8 cellular contexts compared by ENCODE assay signal in genomic region chr1:221777434-221778072, GRCh38. TPM values are rescaled to one million over a fixed set of nuclear protein-coding genes. Genes with fewer than 3 reads are reported as not detected.
DNase-seq lines count a peak whose midpoint lies in the region; ATAC-seq and TF ChIP-seq lines count a peak whose summit lies in the region.

No MANE protein-coding gene starts in this region.

- no peak for TF ChIP-seq EP300 in gastroesophageal sphincter (IDR thresholded peaks at IDR 0.05)

- H3K36me3 ChIP-seq in BLaER1 (no peaks in the 10 kb centered on the region), upper lobe of right lung (no peaks in the 10 kb centered on the region), gastroesophageal sphincter (no peaks in the 10 kb centered on the region), H7 (replicated peaks; ENCODE audit: control insufficient read depth, insufficient read depth, low read length) (no peaks in the 10 kb centered on the region)

- TF ChIP-seq CTCF in upper lobe of right lung (IDR thresholded peaks at IDR 0.05) (no peak), gastroesophageal sphincter (IDR thresholded peaks at IDR 0.05) (no peak)

- no peaks in the 10 kb centered on the region for H3K9me3 Mint-ChIP-seq in activated CD8-positive, alpha-beta T cell treated with anti-CD3 and anti-CD28 coated beads, Interleukin-2, amount 10 ng/mL, durations not matched to agents 7 days and 5 days (ENCODE audit: insufficient read depth)

- no peak for TF ChIP-seq POLR2A in gastroesophageal sphincter (IDR thresholded peaks at IDR 0.05)

- H3K36me3 Mint-ChIP-seq in activated CD8-positive, alpha-beta T cell treated with anti-CD3 and anti-CD28 coated beads, Interleukin-2, amount 10 ng/mL, durations not matched to agents 7 days and 5 days (ENCODE audit: low read depth), result peaks cover 10% of the 10 kb centered on the region

- DNase-seq in activated CD8-positive, alpha-beta T cell treated with anti-CD3 and anti-CD28 coated beads, Interleukin-2, amount 10 ng/mL, durations not matched to agents 7 days and 5 days, result peak; percentile 77
- DNase-seq in upper lobe of right lung (no peak), DMS53 treated with DMSO at 0.1 percent for 48 hours (lab: John Stamatoyannopoulos, UW; ENCODE audit: unreplicated experiment) (no peak), H7 (no peak)

- intact Hi-C loops in upper lobe of right lung (cut with DNase I), result no loop called here

- POLR2A ChIA-PET in activated CD8-positive, alpha-beta T cell treated with anti-CD3 and anti-CD28 coated beads, Interleukin-2, amount 10 ng/mL, durations not matched to agents 7 days and 5 days (lab: Charles Lee), result interaction anchor here (0.6 to 4.3 kb wide), 7 partner anchors 20 to 935 kb away, joined by 3 to 46 read pairs (median 5); partner anchors contain the start of genes BROX and DUSP10

- WGBS in gastroesophageal sphincter (ENCODE audit: low coverage in 1 of 2), 2 donors, result 87 to 93% methylated on average over 5 to 8 of the region's 8 CpGs

- H3K4me1 Mint-ChIP-seq in activated CD8-positive, alpha-beta T cell treated with anti-CD3 and anti-CD28 coated beads, Interleukin-2, amount 10 ng/mL, durations not matched to agents 7 days and 5 days (ENCODE audit: low read depth), result peaks cover 85% of the 10 kb centered on the region

- peak overlapping the region; percentile 93 for H3K27ac Mint-ChIP-seq in activated CD8-positive, alpha-beta T cell treated with anti-CD3 and anti-CD28 coated beads, Interleukin-2, amount 10 ng/mL, durations not matched to agents 7 days and 5 days

- peak; percentile 64 for ATAC-seq in GM19351 (IDR thresholded peaks at IDR 0.05; ENCODE audit: unreplicated experiment)
- peak; percentile 57 for ATAC-seq in HG03342 (IDR thresholded peaks at IDR 0.05; ENCODE audit: unreplicated experiment)
- ATAC-seq in activated CD8-positive, alpha-beta T cell treated with anti-CD3 and anti-CD28 coated beads, Interleukin-2, amount 10 ng/mL, durations not matched to agents 7 days and 5 days, result peak; percentile 68
- peak; percentile 7 for ATAC-seq in upper lobe of right lung
- ATAC-seq in gastroesophageal sphincter, result no peak

- H3K9me3 ChIP-seq in BLaER1 (no peaks in the 10 kb centered on the region), upper lobe of right lung (no peaks in the 10 kb centered on the region), gastroesophageal sphincter (no peaks in the 10 kb centered on the region)

- H3K4me1 ChIP-seq in BLaER1, result peaks cover 47% of the 10 kb centered on the region
- peaks cover 9% of the 10 kb centered on the region for H3K4me1 ChIP-seq in upper lobe of right lung
- no peaks in the 10 kb centered on the region for H3K4me1 ChIP-seq in gastroesophageal sphincter

- H3K27me3 Mint-ChIP-seq in activated CD8-positive, alpha-beta T cell treated with anti-CD3 and anti-CD28 coated beads, Interleukin-2, amount 10 ng/mL, durations not matched to agents 7 days and 5 days (ENCODE audit: low read depth), result no peaks in the 10 kb centered on the region

- no peaks in the 10 kb centered on the region for H4K20me1 ChIP-seq in BLaER1

- H3K27me3 ChIP-seq in BLaER1 (no peaks in the 10 kb centered on the region), upper lobe of right lung (no peaks in the 10 kb centered on the region), gastroesophageal sphincter (no peaks in the 10 kb centered on the region), H7 (ENCODE audit: control insufficient read depth, insufficient read depth, low read length) (no peaks in the 10 kb centered on the region; the same call in 1 of the 2 replicates)

- CTCF ChIA-PET in activated CD8-positive, alpha-beta T cell treated with anti-CD3 and anti-CD28 coated beads, Interleukin-2, amount 10 ng/mL, durations not matched to agents 7 days and 5 days (lab: Charles Lee), result interaction anchor here (0.6 to 4.4 kb wide), 9 partner anchors 12 to 68 kb away, joined by 3 to 25 read pairs (median 7); partner anchors contain the start of gene DUSP10

- no peak overlapping the region for H3K4me3 ChIP-seq in BLaER1
- H3K4me3 ChIP-seq in upper lobe of right lung, result no peak overlapping the region
- H3K4me3 ChIP-seq in gastroesophageal sphincter, result no peak overlapping the region
- H3K4me3 ChIP-seq in H7 (ENCODE audit: insufficient read depth, low read depth, low read length), result no peak overlapping the region

- no peak overlapping the region for H3K9ac ChIP-seq in BLaER1

- H3K4me3 Mint-ChIP-seq in activated CD8-positive, alpha-beta T cell treated with anti-CD3 and anti-CD28 coated beads, Interleukin-2, amount 10 ng/mL, durations not matched to agents 7 days and 5 days, result peak overlapping the region; percentile 61

- H3K27ac ChIP-seq in BLaER1 (no peak overlapping the region), upper lobe of right lung (no peak overlapping the region), gastroesophageal sphincter (no peak overlapping the region)

- H3K4me2 ChIP-seq in BLaER1, result peak overlapping the region; percentile 71

RNA-seq across cellular contexts. Expression of gene DUSP10, which starts 35.7 kb away (rescaled TPM):
- total RNA-seq in activated CD8-positive, alpha-beta T cell treated with anti-CD3 and anti-CD28 coated beads, Interleukin-2, amount 10 ng/mL, durations not matched to agents 7 days and 5 days, result 10 to 100 TPM; 12.1 to 13.0 TPM
- total RNA-seq in upper lobe of right lung, result 8.2 TPM
- total RNA-seq in gastroesophageal sphincter, result 10 to 100 TPM in 1 of 4 donors, 1 to 10 TPM in 3; 3.5 to 12.0 (median 5.3) TPM
- total RNA-seq in H7 (2014; rRNA removed; shearing (Covaris generic)), result 16.5 and 16.6 TPM in 2 replicates
